8 cellular contexts compared by ENCODE assay signal in genomic region chr19:4140237-4140711, GRCh38. TPM values are rescaled to one million over a fixed set of nuclear protein-coding genes. Genes with fewer than 3 reads are reported as not detected.
DNase-seq lines count a peak whose midpoint lies in the region; ATAC-seq and TF ChIP-seq lines count a peak whose summit lies in the region.

No MANE protein-coding gene starts in this region.

- intact Hi-C loops in CD4-positive, alpha-beta T cell (cut with DNase I, micrococcal nuclease): loop anchor here (1.0 to 5.0 kb wide), 2 partner anchors 62 to 154 kb away; no protein-coding TSS in a partner anchor
- intact Hi-C loops in activated B cell treated with CpG ODN at 0.5 μM for 24 hours (cut with micrococcal nuclease): loop anchor here (1.0 kb wide), 1 partner anchor 64 kb away; no protein-coding TSS in a partner anchor
- intact Hi-C loops in ovary (cut with DNase I): loop anchor here in 1 of 4 donors (5.0 kb wide), 1 partner anchor 153 kb away; the partner anchor contains the start of gene EEF2

- TF ChIP-seq EP300 in ovary (IDR thresholded peaks at IDR 0.05): no peak

- no peaks in the 10 kb centered on the region for H3K36me3 Mint-ChIP-seq in CD4-positive, alpha-beta T cell (ENCODE audit: low read depth)
- no peaks in the 10 kb centered on the region for H3K36me3 Mint-ChIP-seq in activated B cell treated with CpG ODN at 0.5 μM for 24 hours (ENCODE audit: low read depth)

- peaks cover 11% of the 10 kb centered on the region for H3K4me1 Mint-ChIP-seq in CD4-positive, alpha-beta T cell (ENCODE audit: low read depth)
- H3K4me1 Mint-ChIP-seq in activated B cell treated with CpG ODN at 0.5 μM for 24 hours: peaks cover 14% of the 10 kb centered on the region

- TF ChIP-seq POLR2A in ovary (IDR thresholded peaks at IDR 0.05): no peak

- no peak overlapping the region for H3K4me3 ChIP-seq in ovary

- no peak for TF ChIP-seq CTCF in CD4-positive, alpha-beta T cell (IDR thresholded peaks at IDR 0.05)
- TF ChIP-seq CTCF in GM20000 (IDR thresholded peaks at IDR 0.05; ENCODE audit: extremely low read depth, missing control alignments): peak; percentile 45
- no peak for TF ChIP-seq CTCF in activated B cell treated with CpG ODN at 0.5 μM for 24 hours (IDR thresholded peaks at IDR 0.05)
- peak; percentile 67 for TF ChIP-seq CTCF in foreskin keratinocyte (conservative IDR thresholded peaks at IDR 0.05)
- TF ChIP-seq CTCF in ovary (IDR thresholded peaks at IDR 0.05): peak in 2 of 3 donors; percentile 18 to 34

- H3K27me3 ChIP-seq in CD4-positive, alpha-beta T cell (ENCODE audit: control insufficient read depth, insufficient read depth, low read length): peaks cover 8% of the 10 kb centered on the region
- H3K27me3 ChIP-seq in foreskin keratinocyte (no peaks in the 10 kb centered on the region), ovary (no peaks in the 10 kb centered on the region)

- POLR2A ChIA-PET in CD4-positive, alpha-beta T cell (lab: Charles Lee): interaction anchor here (0.5 to 1.8 kb wide), 10 partner anchors 25 to 222 kb away, joined by 3 to 10 read pairs (median 4); partner anchors contain the start of gene EEF2
- POLR2A ChIA-PET in activated B cell treated with CpG ODN at 0.5 μM for 24 hours (lab: Charles Lee): interaction anchor here (0.5 to 2.0 kb wide), 10 partner anchors 14 to 378 kb away, joined by 3 to 30 read pairs (median 4); partner anchors contain the start of genes EEF2, MRPL54, YJU2 and ZBTB7A

- H3K4me3 Mint-ChIP-seq in CD4-positive, alpha-beta T cell: no peak overlapping the region
- H3K4me3 Mint-ChIP-seq in activated B cell treated with CpG ODN at 0.5 μM for 24 hours: peak overlapping the region; percentile 56

- H3K4me1 ChIP-seq in foreskin keratinocyte (no peaks in the 10 kb centered on the region), ovary (ENCODE audit: insufficient read depth) (no peaks in the 10 kb centered on the region)

- H3K9me3 Mint-ChIP-seq in CD4-positive, alpha-beta T cell: no peaks in the 10 kb centered on the region
- H3K9me3 Mint-ChIP-seq in activated B cell treated with CpG ODN at 0.5 μM for 24 hours: no peaks in the 10 kb centered on the region

- WGBS in ovary, 3 donors: 16 to 25% (median 20%) methylated on average over 12 of the region's 12 CpGs

- no peak overlapping the region for H3K27ac ChIP-seq in CD4-positive, alpha-beta T cell (ENCODE audit: low read depth, low read length)
- H3K27ac ChIP-seq in foreskin keratinocyte (no peak overlapping the region), ovary (no peak overlapping the region)

- ATAC-seq in CD4-positive, alpha-beta T cell (ENCODE audit: poor library complexity): peak; percentile 68
- ATAC-seq in activated B cell treated with CpG ODN at 0.5 μM for 24 hours (ENCODE audit: low read depth) (peak; percentile 84), foreskin keratinocyte (peak; percentile 61), HG03354 (IDR thresholded peaks at IDR 0.05; ENCODE audit: poor library complexity, severe bottlenecking, unreplicated experiment) (no peak), GM18502 (IDR thresholded peaks at IDR 0.05; ENCODE audit: poor library complexity, unreplicated experiment) (no peak)

- no peaks in the 10 kb centered on the region for H3K9me3 ChIP-seq in CD4-positive, alpha-beta T cell (ENCODE audit: control insufficient read depth, low read length)
- H3K9me3 ChIP-seq in ovary: no peaks in the 10 kb centered on the region

- CTCF ChIA-PET in CD4-positive, alpha-beta T cell (lab: Charles Lee): interaction anchor here (0.5 to 3.1 kb wide), 42 partner anchors 8 to 448 kb away, joined by 3 to 36 read pairs (median 5); partner anchors contain the start of genes CREB3L3, EEF2, MRPL54 and PIAS4
- CTCF ChIA-PET in activated B cell treated with CpG ODN at 0.5 μM for 24 hours (lab: Charles Lee): interaction anchor here (0.6 to 3.6 kb wide), 29 partner anchors 13 to 379 kb away, joined by 3 to 31 read pairs (median 3); partner anchors contain the start of genes APBA3, EEF2 and STAP2

- no peaks in the 10 kb centered on the region for H3K36me3 ChIP-seq in ovary

- H3K27ac Mint-ChIP-seq in CD4-positive, alpha-beta T cell: no peak overlapping the region
- H3K27ac Mint-ChIP-seq in activated B cell treated with CpG ODN at 0.5 μM for 24 hours: peak overlapping the region; percentile 56

- no peak for DNase-seq in CD4-positive, alpha-beta T cell
- DNase-seq in GM20000 (ENCODE audit: low spot score) (peak; percentile 79), NCI-H226 (peak; percentile 44), activated B cell treated with CpG ODN at 0.5 μM for 24 hours (peak; percentile 23), foreskin keratinocyte (peak in 1 of 2 donors; percentile 42), ovary (no peak)

- H3K27me3 Mint-ChIP-seq in CD4-positive, alpha-beta T cell: peaks cover 8% of the 10 kb centered on the region
- H3K27me3 Mint-ChIP-seq in activated B cell treated with CpG ODN at 0.5 μM for 24 hours: peaks cover 7% of the 10 kb centered on the region

RNA-seq across cellular contexts. Expression of gene CREB3L3, which starts 13.2 kb away (rescaled TPM):
- total RNA-seq in CD4-positive, alpha-beta T cell: under 1 TPM in 1 of 2 experiments, not detected in 1; 0.08 TPM
- not detected in 2 replicates for total RNA-seq in activated B cell treated with CpG ODN at 0.5 μM for 24 hours
- not detected in 2 replicates for total RNA-seq in foreskin keratinocyte
- not detected in 2 replicates for polyA plus RNA-seq in foreskin keratinocyte
- 1 to 10 TPM in 1 of 7 donors, not detected in 6; 2.7 TPM for total RNA-seq in ovary
- 1 to 10 TPM in 1 of 2 donors, under 1 TPM in 1; 0.22 to 1.0 TPM for polyA plus RNA-seq in ovary

RNA-seq across cellular contexts. Expression of gene MAP2K2, which starts 16.4 kb away (rescaled TPM):
- 10 to 100 TPM; 72.7 to 77.6 TPM for total RNA-seq in CD4-positive, alpha-beta T cell
- total RNA-seq in activated B cell treated with CpG ODN at 0.5 μM for 24 hours (126 TPM in 2 replicates), foreskin keratinocyte (125 and 130 TPM in 2 replicates), ovary (100 to 1,000 TPM in 5 of 7 donors, 10 to 100 TPM in 2; 39.9 to 130 (median 116) TPM)
- polyA plus RNA-seq in foreskin keratinocyte (161 and 178 TPM in 2 replicates), ovary (100 to 1,000 TPM; 108 to 136 TPM)

RNA-seq across cellular contexts. Expression of gene SIRT6, which starts 42.1 kb away (rescaled TPM):
- 10 to 100 TPM; 11.2 to 14.2 TPM for total RNA-seq in CD4-positive, alpha-beta T cell
- total RNA-seq in activated B cell treated with CpG ODN at 0.5 μM for 24 hours: 34.1 and 36.8 TPM in 2 replicates
- total RNA-seq in foreskin keratinocyte: 19.6 and 21.6 TPM in 2 replicates
- polyA plus RNA-seq in foreskin keratinocyte: 30.4 and 34.6 TPM in 2 replicates
- total RNA-seq in ovary: 10 to 100 TPM; 11.1 to 19.9 (median 16.5) TPM
- polyA plus RNA-seq in ovary: 10 to 100 TPM in 1 of 2 donors, under 1 TPM in 1; 0.32 to 16.9 TPM

RNA-seq across cellular contexts. Expression of gene ANKRD24, which starts 42.2 kb away (rescaled TPM):
- total RNA-seq in CD4-positive, alpha-beta T cell: under 1 TPM; 0.59 to 0.60 TPM
- total RNA-seq in activated B cell treated with CpG ODN at 0.5 μM for 24 hours (0.42 and 0.49 TPM in 2 replicates), foreskin keratinocyte (0.07 TPM in 2 replicates), ovary (1 to 10 TPM in 6 of 7 donors, under 1 TPM in 1; 0.81 to 1.3 (median 1.2) TPM)
- polyA plus RNA-seq in foreskin keratinocyte (0.06 TPM in 2 replicates), ovary (1 to 10 TPM in 1 of 2 donors, under 1 TPM in 1; 0.45 to 1.3 TPM)

Comparison
In these comparisons a context has a peak if more than half of its experiments do, and no peak if none do; other contexts are left out.
1. ATAC-seq: peak in CD4-positive, alpha-beta T cell (single experiment), activated B cell treated with CpG ODN at 0.5 μM for 24 hours (single experiment) and foreskin keratinocyte (single experiment); none in HG03354 (single experiment) and GM18502 (single experiment).
2. DNase-seq: peak in GM20000 (single experiment), NCI-H226 (single experiment) and activated B cell treated with CpG ODN at 0.5 μM for 24 hours (single experiment); none in CD4-positive, alpha-beta T cell (0 of 10) and ovary (0 of 5).
3. CTCF ChIP-seq: peak in GM20000 (single experiment), foreskin keratinocyte (single experiment) and ovary (2 of 3); none in CD4-positive, alpha-beta T cell (single experiment) and activated B cell treated with CpG ODN at 0.5 μM for 24 hours (single experiment).